8 cellular contexts compared by ENCODE assay signal in genomic region chr12:57229634-57230380, GRCh38. TPM values are rescaled to one million over a fixed set of nuclear protein-coding genes. Genes with fewer than 3 reads are reported as not detected.
A peak's percentile ranks its signal among the peaks of the same experiment; 100 is the strongest.
DNase-seq lines count a peak whose midpoint lies in the region; ATAC-seq, FAIRE-seq and TF ChIP-seq lines count a peak whose summit lies in the region.

TSS of gene SHMT2 (plus strand) at chr12:57229711. CDS start at chr12:57229779, 68 bp downstream.

- H3K36me3 Mint-ChIP-seq in activated B cell treated with CpG ODN at 0.5 μM for 24 hours (ENCODE audit: low read depth) = peaks cover 53% of the 10 kb centered on the region

- TF ChIP-seq CTCF in activated B cell treated with CpG ODN at 0.5 μM for 24 hours (IDR thresholded peaks at IDR 0.05) = no peak

- H3K9me3 Mint-ChIP-seq in activated B cell treated with CpG ODN at 0.5 μM for 24 hours = no peaks in the 10 kb centered on the region

- peaks cover 86% of the 10 kb centered on the region for H3K4me1 Mint-ChIP-seq in activated B cell treated with CpG ODN at 0.5 μM for 24 hours

- CTCF ChIA-PET in activated B cell treated with CpG ODN at 0.5 μM for 24 hours (lab: Charles Lee) = interaction anchor here (1.1 to 20.9 kb wide), 5 partner anchors 8 to 103 kb away, joined by 3 to 390 read pairs (median 21); partner anchors contain the start of gene NXPH4

- POLR2A ChIA-PET in activated B cell treated with CpG ODN at 0.5 μM for 24 hours (lab: Charles Lee) = interaction anchor here (0.5 to 10.6 kb wide), 15 partner anchors 8 to 527 kb away, joined by 3 to 268 read pairs (median 4); partner anchors contain the start of genes DDIT3, GLI1, LRP1 and NXPH4

- peak; percentile 60 for ATAC-seq in GM18873 (IDR thresholded peaks at IDR 0.05; ENCODE audit: low FRiP score, unreplicated experiment)
- ATAC-seq in HG03175 (IDR thresholded peaks at IDR 0.05; ENCODE audit: unreplicated experiment) = peak; percentile 55
- peak; percentile 56 for ATAC-seq in activated B cell treated with CpG ODN at 0.5 μM for 24 hours (ENCODE audit: low read depth)

- H3K4me3 ChIP-seq in ACC112 (ENCODE audit: low read depth, low read length) = peak within 1 kb of the TSS; percentile 86

- peaks cover 3% of the 10 kb centered on the region for H3K27me3 Mint-ChIP-seq in activated B cell treated with CpG ODN at 0.5 μM for 24 hours

- DNase-seq in NCI-H345 treated with DMSO at 0.1 percent for 48 hours (lab: John Stamatoyannopoulos, UW; ENCODE audit: unreplicated experiment) = peak; percentile 99
- DNase-seq in activated B cell treated with CpG ODN at 0.5 μM for 24 hours = peak; percentile 76
- peak; percentile 89 for DNase-seq in central memory CD4-positive, alpha-beta T cell
- peak; percentile 86 to 94 for DNase-seq in stimulated activated CD4-positive, alpha-beta T cell treated with anti-CD3 and anti-CD28 coated beads, Interleukin-12 subunit alpha, Interleukin-12 subunit beta, amount 100 ng/mL, for 24 hours (ENCODE audit: low read depth in 2 of 2)

- H3K27me3 ChIP-seq in ACC112 (ENCODE audit: insufficient read depth, low read length) = no peaks in the 10 kb centered on the region

- peaks cover 47% of the 10 kb centered on the region for H3K4me1 ChIP-seq in ACC112 (ENCODE audit: control insufficient read depth, insufficient read depth, low read length, unreplicated experiment)

- H3K36me3 ChIP-seq in ACC112 (ENCODE audit: insufficient read depth, low read length) = peaks cover 23% of the 10 kb centered on the region; the same call in 1 of the 2 replicates

- FAIRE-seq in islet of Langerhans (lab: Jason Lieb, UNC) = peak; percentile 53

- H3K79me2 ChIP-seq in ACC112 (ENCODE audit: control insufficient read depth, insufficient read depth, low read length, unreplicated experiment) = peaks cover 35% of the 10 kb centered on the region

- peak within 1 kb of the TSS; percentile 93 for H3K27ac ChIP-seq in ACC112 (ENCODE audit: low read depth, low read length)

- H3K4me3 Mint-ChIP-seq in activated B cell treated with CpG ODN at 0.5 μM for 24 hours = peak within 1 kb of the TSS; percentile 98

- H3K27ac Mint-ChIP-seq in activated B cell treated with CpG ODN at 0.5 μM for 24 hours = peak within 1 kb of the TSS; percentile 97

- H2AFZ ChIP-seq in ACC112 (ENCODE audit: low read length, unreplicated experiment) = peak within 1 kb of the TSS; percentile 33

- intact Hi-C loops in activated B cell treated with CpG ODN at 0.5 μM for 24 hours (cut with micrococcal nuclease) = loop anchor here (1.0 to 10.0 kb wide), 3 partner anchors 9 to 395 kb away; partner anchors contain the start of gene NXPH4

RNA-seq across cellular contexts. Expression of gene SHMT2, which starts in this region (rescaled TPM):
- 268 and 270 TPM in 2 replicates for total RNA-seq in activated B cell treated with CpG ODN at 0.5 μM for 24 hours

Comparison
In these comparisons a context has a peak if more than half of its experiments do, and no peak if none do; other contexts are left out.
1. Peak in every context shown above with its lines: DNase-seq, ATAC-seq, H3K4me3 ChIP-seq and H3K27ac ChIP-seq.